ENCODE assay signal across 1 cellular context in the genomic region with DNA sequence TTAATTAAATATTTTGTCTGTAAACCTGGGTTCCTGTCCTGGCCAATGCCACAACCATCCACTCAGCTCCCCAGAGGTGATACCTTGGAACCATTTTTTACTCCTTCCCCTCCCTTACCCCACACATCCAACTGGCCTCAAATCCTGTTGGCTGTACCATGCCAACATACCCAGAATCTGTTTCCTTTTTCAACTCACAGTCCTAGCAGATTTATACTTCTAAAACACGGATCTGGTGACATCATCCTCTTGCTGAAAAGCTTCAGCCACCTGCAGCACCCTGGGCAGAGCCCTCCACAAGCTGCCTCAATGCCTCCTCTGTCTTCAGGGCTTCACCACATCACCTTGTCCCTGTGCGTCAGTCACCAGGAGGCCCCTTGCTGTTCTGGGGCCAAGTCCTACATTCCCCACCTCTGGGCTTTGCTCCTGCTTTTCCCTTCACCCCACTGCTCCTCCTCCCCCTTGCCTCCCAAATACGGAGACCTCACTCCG.
TF ChIP-seq lines count a peak whose summit lies in the region.

No MANE protein-coding gene starts in this region.

TF ChIP-seq in WTC11, 78 proteins besides CTCF, POLR2A, EP300 and RAD21 (continued from another document):
- TF ChIP-seq, protein P1, sequence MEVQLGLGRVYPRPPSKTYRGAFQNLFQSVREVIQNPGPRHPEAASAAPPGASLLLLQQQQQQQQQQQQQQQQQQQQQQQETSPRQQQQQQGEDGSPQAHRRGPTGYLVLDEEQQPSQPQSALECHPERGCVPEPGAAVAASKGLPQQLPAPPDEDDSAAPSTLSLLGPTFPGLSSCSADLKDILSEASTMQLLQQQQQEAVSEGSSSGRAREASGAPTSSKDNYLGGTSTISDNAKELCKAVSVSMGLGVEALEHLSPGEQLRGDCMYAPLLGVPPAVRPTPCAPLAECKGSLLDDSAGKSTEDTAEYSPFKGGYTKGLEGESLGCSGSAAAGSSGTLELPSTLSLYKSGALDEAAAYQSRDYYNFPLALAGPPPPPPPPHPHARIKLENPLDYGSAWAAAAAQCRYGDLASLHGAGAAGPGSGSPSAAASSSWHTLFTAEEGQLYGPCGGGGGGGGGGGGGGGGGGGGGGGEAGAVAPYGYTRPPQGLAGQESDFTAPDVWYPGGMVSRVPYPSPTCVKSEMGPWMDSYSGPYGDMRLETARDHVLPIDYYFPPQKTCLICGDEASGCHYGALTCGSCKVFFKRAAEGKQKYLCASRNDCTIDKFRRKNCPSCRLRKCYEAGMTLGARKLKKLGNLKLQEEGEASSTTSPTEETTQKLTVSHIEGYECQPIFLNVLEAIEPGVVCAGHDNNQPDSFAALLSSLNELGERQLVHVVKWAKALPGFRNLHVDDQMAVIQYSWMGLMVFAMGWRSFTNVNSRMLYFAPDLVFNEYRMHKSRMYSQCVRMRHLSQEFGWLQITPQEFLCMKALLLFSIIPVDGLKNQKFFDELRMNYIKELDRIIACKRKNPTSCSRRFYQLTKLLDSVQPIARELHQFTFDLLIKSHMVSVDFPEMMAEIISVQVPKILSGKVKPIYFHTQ (CRISPR knock-in tag; IDR thresholded peaks at IDR 0.05) = 0 out of 2 replicates have a peak, but pooled peaks have one; percentile 5
- no peak for TF ChIP-seq GRHL2 (CRISPR knock-in tag; IDR thresholded peaks at IDR 0.05; ENCODE audit: insufficient replicate concordance, severe bottlenecking)
- peak; percentile 36; the same call in 1 of the 2 replicates for TF ChIP-seq ZNF423 (CRISPR knock-in tag; IDR thresholded peaks at IDR 0.05)
- TF ChIP-seq, protein P2, sequence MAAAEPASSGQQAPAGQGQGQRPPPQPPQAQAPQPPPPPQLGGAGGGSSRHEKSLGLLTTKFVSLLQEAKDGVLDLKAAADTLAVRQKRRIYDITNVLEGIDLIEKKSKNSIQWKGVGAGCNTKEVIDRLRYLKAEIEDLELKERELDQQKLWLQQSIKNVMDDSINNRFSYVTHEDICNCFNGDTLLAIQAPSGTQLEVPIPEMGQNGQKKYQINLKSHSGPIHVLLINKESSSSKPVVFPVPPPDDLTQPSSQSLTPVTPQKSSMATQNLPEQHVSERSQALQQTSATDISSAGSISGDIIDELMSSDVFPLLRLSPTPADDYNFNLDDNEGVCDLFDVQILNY (CRISPR knock-in tag; IDR thresholded peaks at IDR 0.05) = no peak
- no peak for TF ChIP-seq NR1H2 (CRISPR knock-in tag; IDR thresholded peaks at IDR 0.05)
- no peak for TF ChIP-seq MXD4 (CRISPR knock-in tag; IDR thresholded peaks at IDR 0.05; ENCODE audit: borderline replicate concordance)
- TF ChIP-seq, protein P3, sequence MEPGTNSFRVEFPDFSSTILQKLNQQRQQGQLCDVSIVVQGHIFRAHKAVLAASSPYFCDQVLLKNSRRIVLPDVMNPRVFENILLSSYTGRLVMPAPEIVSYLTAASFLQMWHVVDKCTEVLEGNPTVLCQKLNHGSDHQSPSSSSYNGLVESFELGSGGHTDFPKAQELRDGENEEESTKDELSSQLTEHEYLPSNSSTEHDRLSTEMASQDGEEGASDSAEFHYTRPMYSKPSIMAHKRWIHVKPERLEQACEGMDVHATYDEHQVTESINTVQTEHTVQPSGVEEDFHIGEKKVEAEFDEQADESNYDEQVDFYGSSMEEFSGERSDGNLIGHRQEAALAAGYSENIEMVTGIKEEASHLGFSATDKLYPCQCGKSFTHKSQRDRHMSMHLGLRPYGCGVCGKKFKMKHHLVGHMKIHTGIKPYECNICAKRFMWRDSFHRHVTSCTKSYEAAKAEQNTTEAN (CRISPR knock-in tag; IDR thresholded peaks at IDR 0.05) = no peak
- no peak for TF ChIP-seq SMAD4 (CRISPR knock-in tag; IDR thresholded peaks at IDR 0.05)
TF ChIP-seq in WTC11: peak in this region for 3.
